8 cellular contexts compared by ENCODE assay signal in the genomic region with DNA sequence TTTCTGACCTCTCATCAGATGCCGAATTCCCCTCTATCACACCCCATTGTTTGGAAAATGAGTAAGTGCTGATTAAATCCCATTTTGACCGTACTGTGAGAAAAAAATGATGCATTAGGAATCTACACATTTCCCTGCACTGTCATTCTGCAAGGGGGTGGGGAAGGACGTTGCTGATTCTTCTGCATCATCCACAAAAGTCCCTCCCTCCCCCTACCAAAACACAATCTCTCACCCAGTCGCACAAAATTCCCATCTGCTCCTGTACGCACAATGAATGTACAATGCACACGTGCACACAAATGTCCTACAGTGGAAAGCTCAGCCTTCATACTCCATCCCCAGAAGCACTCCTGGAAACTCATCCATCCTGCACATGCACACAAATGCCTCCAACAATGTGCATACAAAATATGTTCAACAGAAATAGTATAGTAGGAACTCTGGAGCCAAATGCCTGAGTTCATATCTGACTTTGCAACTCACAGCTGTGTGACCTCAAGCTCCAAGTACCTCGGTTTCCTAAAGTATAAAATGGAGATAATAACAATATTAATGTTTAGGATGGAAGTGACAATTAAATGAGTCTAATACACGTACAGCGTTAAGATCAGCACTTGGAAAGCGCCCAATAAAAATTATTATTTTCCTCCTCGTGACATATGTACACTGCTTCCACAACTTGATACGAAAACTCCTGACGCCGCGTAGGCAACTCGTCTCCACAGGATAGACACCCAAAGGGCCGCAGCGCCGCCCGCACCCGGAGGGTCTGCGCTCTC. TPM values are rescaled to one million over a fixed set of nuclear protein-coding genes. Genes with fewer than 3 reads are reported as not detected.
DNase-seq lines count a peak whose midpoint lies in the region; ATAC-seq, FAIRE-seq and TF ChIP-seq lines count a peak whose summit lies in the region.

No MANE protein-coding gene starts in this region.

- H3K9me3 Mint-ChIP-seq in nephron progenitor cell: no peaks in the 10 kb centered on the region

- H3K27ac ChIP-seq in right atrium auricular region: peak overlapping the region; percentile 99
- peak overlapping the region; percentile 99 for H3K27ac ChIP-seq in effector memory CD4-positive, alpha-beta T cell (ENCODE audit: insufficient read depth, low read length, poor library complexity, severe bottlenecking)

- H3K4me3 Mint-ChIP-seq in nephron progenitor cell: peak overlapping the region; percentile 91

- H3K4me1 Mint-ChIP-seq in nephron progenitor cell: peaks cover 45% of the 10 kb centered on the region

- intact Hi-C loops in left ventricle myocardium superior (cut with micrococcal nuclease): no loop called here

- DNase-seq in right atrium auricular region (ENCODE audit: low spot score) (no peak), left ventricle myocardium superior (no peak), SK-N-DZ (ENCODE audit: low spot score) (peak; percentile 25), nephron progenitor cell (no peak), HTR-8/SVneo (ENCODE audit: insufficient read length, low spot score) (no peak), KG1 (lab: John Stamatoyannopoulos, UW) (no peak)
- no peak for DNase-seq in effector memory CD4-positive, alpha-beta T cell

- peak overlapping the region; percentile 80 to 88 for H3K4me3 ChIP-seq in right atrium auricular region
- peak overlapping the region; percentile 93 for H3K4me3 ChIP-seq in effector memory CD4-positive, alpha-beta T cell (ENCODE audit: insufficient read depth, low read depth, low read length, poor library complexity, severe bottlenecking)

- ATAC-seq in left ventricle myocardium superior: no peak
- ATAC-seq in HG03108 (IDR thresholded peaks at IDR 0.05; ENCODE audit: unreplicated experiment): no peak

- peak overlapping the region; percentile 85 for H3K27ac Mint-ChIP-seq in nephron progenitor cell

- no peaks in the 10 kb centered on the region for H3K27me3 ChIP-seq in right atrium auricular region
- H3K27me3 ChIP-seq in effector memory CD4-positive, alpha-beta T cell (replicated peaks; ENCODE audit: control insufficient read depth, insufficient read depth, low read length, poor library complexity, severe bottlenecking): no peaks in the 10 kb centered on the region

- peaks cover 5% of the 10 kb centered on the region for H3K36me3 ChIP-seq in right atrium auricular region
- peaks cover 20% of the 10 kb centered on the region for H3K36me3 ChIP-seq in effector memory CD4-positive, alpha-beta T cell (ENCODE audit: control insufficient read depth, insufficient read depth, low read length)

- no peaks in the 10 kb centered on the region for H3K9me3 ChIP-seq in right atrium auricular region
- no peaks in the 10 kb centered on the region for H3K9me3 ChIP-seq in effector memory CD4-positive, alpha-beta T cell (ENCODE audit: control insufficient read depth, low read length)

- TF ChIP-seq CTCF in right atrium auricular region (IDR thresholded peaks at IDR 0.05): no peak
- no peak for TF ChIP-seq CTCF in nephron progenitor cell (IDR thresholded peaks at IDR 0.05)

- no peak for FAIRE-seq in HTR-8/SVneo (lab: Jason Lieb, UNC)

- H3K27me3 Mint-ChIP-seq in nephron progenitor cell (ENCODE audit: low read depth, poor library complexity): no peaks in the 10 kb centered on the region

- H3K4me1 ChIP-seq in right atrium auricular region: peaks cover 0 to 58% of the 10 kb centered on the region in 2 donors
- peaks cover 64% of the 10 kb centered on the region for H3K4me1 ChIP-seq in effector memory CD4-positive, alpha-beta T cell (ENCODE audit: control insufficient read depth, insufficient read depth, low read length, poor library complexity, severe bottlenecking)

- peaks cover 15% of the 10 kb centered on the region for H3K36me3 Mint-ChIP-seq in nephron progenitor cell (ENCODE audit: low read depth)

RNA-seq across cellular contexts. Expression of gene TNIP1, which starts 0.8 kb away (rescaled TPM):
- total RNA-seq in right atrium auricular region (10 to 100 TPM; 68.9 to 92.6 TPM), left ventricle myocardium superior (137 TPM)
- polyA plus RNA-seq in SK-N-DZ (2014; cell fraction: cytosol; rRNA removed): 28.2 and 39.3 TPM in 2 replicates
- polyA plus RNA-seq in SK-N-DZ (2014; cell fraction: nucleus; rRNA removed): 16.4 and 27.8 TPM in 2 replicates

RNA-seq across cellular contexts. Expression of gene GPX3, which starts 59.6 kb away (rescaled TPM):
- 1,000 to 10,000 TPM; 2,222 to 2,480 TPM for total RNA-seq in right atrium auricular region
- total RNA-seq in left ventricle myocardium superior: 537 TPM
- 18.0 and 24.9 TPM in 2 replicates for polyA plus RNA-seq in SK-N-DZ (2014; cell fraction: cytosol; rRNA removed)
- polyA plus RNA-seq in SK-N-DZ (2014; cell fraction: nucleus; rRNA removed): 6.9 and 9.1 TPM in 2 replicates
